15 cellular contexts compared by ENCODE assay signal in the genomic region with DNA sequence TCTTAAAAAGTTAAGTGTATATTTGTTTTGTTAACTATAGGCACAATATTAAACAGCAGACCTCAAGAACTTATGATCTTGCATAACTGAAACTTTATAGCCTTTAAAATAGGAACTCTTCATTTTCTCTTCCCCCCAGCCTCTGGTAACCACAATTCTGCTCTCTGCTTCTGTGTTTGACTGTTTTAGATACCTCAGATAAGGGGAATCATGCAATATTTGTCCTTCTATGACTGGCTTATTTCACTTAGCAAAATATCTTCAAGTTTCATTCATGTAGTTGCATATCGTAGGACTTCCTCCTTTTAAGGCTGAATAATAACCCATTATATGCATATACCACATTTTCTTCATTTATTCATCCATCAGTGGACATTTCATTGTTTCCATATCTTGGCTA.
A peak's percentile ranks its signal among the peaks of the same experiment; 100 is the strongest.
DNase-seq lines count a peak whose midpoint lies in the region; ATAC-seq and TF ChIP-seq lines count a peak whose summit lies in the region.
"Had no signal": no experiment of that assay in that cellular context is flagged by ENCODE, and none has a peak within 500 bp of the region (broad histone marks: within the 10 kb centered on the region; RNA-seq: fewer than 3 reads in every experiment).

No MANE protein-coding gene starts in this region.

- TF ChIP-seq CTCF in adrenal gland (IDR thresholded peaks at IDR 0.05) = no peak

- H3K9me3 ChIP-seq in adrenal gland (replicated peaks in 1 of 3) = peaks cover 0 to 10% (median 4%) of the 10 kb centered on the region in 3 donors

- intact Hi-C loops in adrenal gland (cut with DNase I) = no loop called here

- DNase-seq in OCI-M1 (lab: John Stamatoyannopoulos, UW) = peak; percentile 85
- DNase-seq in adrenal gland = no peak
- DNase-seq in NCI-H82 (lab: John Stamatoyannopoulos, UW) = no peak
- no peak for DNase-seq in NCI-H510A treated with DMSO at 0.1 percent for 48 hours (lab: John Stamatoyannopoulos, UW)
- DNase-seq: activated T-cell treated with anti-CD3 and anti-CD28 coated beads, Interleukin-2, amount 50 U/mL, for 48 hours; IMR-90; naive B cell; NCI-H187 treated with DMSO at 0.1 percent for 48 hours; NK-92 treated with Interleukin-12 subunit alpha and Interleukin-12 subunit beta, amount 100 ng/mL, for 24 hours; stimulated activated CD4-positive, alpha-beta T cell treated with anti-CD3 and anti-CD28 coated beads, Interleukin-2, amount 100 ng/mL, for 48 hours; stomach had no signal

- H3K4me3 ChIP-seq in adrenal gland = no peak overlapping the region
- H3K4me3 ChIP-seq: stomach had no signal

- WGBS in adrenal gland, 4 donors = 43 to 63% (median 54%) methylated on average over 1 of the region's 1 CpG

- no peaks in the 10 kb centered on the region for H3K36me3 ChIP-seq in adrenal gland (replicated peaks in 1 of 2)
- H3K36me3 ChIP-seq: stomach had no signal

- no peaks in the 10 kb centered on the region for H3K4me1 ChIP-seq in adrenal gland (replicated peaks in 1 of 2)
- H3K4me1 ChIP-seq: stomach had no signal

- no peak for TF ChIP-seq POLR2A in adrenal gland (IDR thresholded peaks at IDR 0.05)

- no peaks in the 10 kb centered on the region for H3K27me3 ChIP-seq in adrenal gland
- H3K27me3 ChIP-seq: stomach had no signal

- H3K27ac ChIP-seq in adrenal gland = no peak overlapping the region
- H3K27ac ChIP-seq: stomach had no signal

- ATAC-seq in GM18499 (IDR thresholded peaks at IDR 0.05; ENCODE audit: insufficient read depth, unreplicated experiment) = peak; percentile 88
- ATAC-seq in GM21515 (IDR thresholded peaks at IDR 0.05; ENCODE audit: unreplicated experiment) = peak; percentile 90
- peak; percentile 69 for ATAC-seq in HG03342 (IDR thresholded peaks at IDR 0.05; ENCODE audit: unreplicated experiment)
- no peak for ATAC-seq in HG03175 (IDR thresholded peaks at IDR 0.05; ENCODE audit: unreplicated experiment)
